8 cellular contexts compared by ENCODE assay signal in the genomic region with DNA sequence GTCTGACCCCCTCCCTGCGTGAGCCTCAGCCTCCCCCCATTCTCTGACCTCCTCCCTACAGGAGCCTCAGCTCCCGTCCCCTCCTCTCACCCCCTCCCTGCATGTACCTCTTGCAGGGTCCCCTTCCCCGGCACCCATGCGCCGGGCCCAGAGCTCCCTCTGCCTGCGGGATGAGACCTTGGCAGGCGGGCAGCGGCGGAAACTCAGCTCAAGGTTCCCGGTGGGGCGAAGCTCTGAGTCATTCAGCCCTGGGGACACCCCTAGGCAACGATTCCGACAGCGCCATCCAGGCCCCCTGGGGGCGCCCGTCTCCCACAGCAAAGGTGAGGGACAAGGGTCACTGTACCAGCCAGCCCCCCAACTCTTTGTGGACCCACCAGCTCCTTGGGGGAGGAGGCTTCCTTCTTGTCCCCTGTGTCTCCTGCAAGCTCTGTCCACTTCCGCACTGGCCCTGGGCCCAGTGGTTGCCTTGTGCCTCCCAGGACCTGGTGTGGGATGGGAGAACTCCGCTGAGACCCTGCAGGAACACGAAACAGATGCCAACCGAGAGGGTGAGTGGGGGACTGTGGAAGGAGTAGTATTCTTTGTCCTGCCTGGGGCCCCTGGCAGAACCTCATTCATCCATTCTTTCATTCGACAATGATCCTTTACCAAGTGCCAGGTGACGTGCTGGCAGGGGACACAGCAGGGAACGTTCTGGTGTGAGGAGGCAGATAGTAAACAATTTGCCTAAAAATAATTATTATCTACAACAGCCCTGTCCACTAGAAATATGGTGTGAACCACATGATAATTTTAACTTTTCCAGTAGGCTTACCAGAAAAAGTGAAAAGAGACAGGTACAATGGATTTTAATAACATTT. TPM values are rescaled to one million over a fixed set of nuclear protein-coding genes. Genes with fewer than 3 reads are reported as not detected.
DNase-seq lines count a peak whose midpoint lies in the region; ATAC-seq, FAIRE-seq and TF ChIP-seq lines count a peak whose summit lies in the region.

No MANE protein-coding gene starts in this region.

- WGBS in heart left ventricle, 4 donors, result 9 to 13% (median 9%) methylated on average over 9 to 23 of the region's 23 CpGs

- no peaks in the 10 kb centered on the region for H3K27me3 Mint-ChIP-seq in CD14-positive monocyte (ENCODE audit: low read depth in 3 of 3)
- H3K27me3 Mint-ChIP-seq in progenitor cell of endocrine pancreas, result peaks cover 3% of the 10 kb centered on the region

- peaks cover 3 to 43% (median 30%) of the 10 kb centered on the region in 12 donors for H3K4me1 ChIP-seq in heart left ventricle

- no peaks in the 10 kb centered on the region for H3K9me3 ChIP-seq in heart left ventricle

- peaks cover 0 to 5% (median 0%) of the 10 kb centered on the region in 9 donors for H3K36me3 ChIP-seq in heart left ventricle

- DNase-seq in CD14-positive monocyte (ENCODE audit: low spot score), result peak; percentile 83
- DNase-seq in H54 (ENCODE audit: insufficient read length, low spot score), result peak; percentile 94
- DNase-seq in NCI-H69 (lab: John Stamatoyannopoulos, UW), result peak; percentile 94
- DNase-seq in amniotic epithelial cell (ENCODE audit: low read depth), result peak; percentile 67
- peak; percentile 81 to 91 (median 88) for DNase-seq in heart left ventricle
- peak; percentile 58 for DNase-seq in progenitor cell of endocrine pancreas (ENCODE audit: low spot score, unreplicated experiment)

- H3K9me3 Mint-ChIP-seq in CD14-positive monocyte (no peaks in the 10 kb centered on the region), progenitor cell of endocrine pancreas (ENCODE audit: low read depth) (no peaks in the 10 kb centered on the region)

- no peaks in the 10 kb centered on the region for H3K27me3 ChIP-seq in heart left ventricle

- no peak for FAIRE-seq in H54 (lab: Jason Lieb, UNC)

- H3K27ac Mint-ChIP-seq in CD14-positive monocyte, result peak overlapping the region in 5 of 7 donors; percentile 15 to 71 (median 41)
- H3K27ac Mint-ChIP-seq in progenitor cell of endocrine pancreas, result no peak overlapping the region

- TF ChIP-seq POLR2A in H54 (IDR thresholded peaks at IDR 0.05; ENCODE audit: low read depth, low read length), result no peak
- TF ChIP-seq POLR2A in heart left ventricle (IDR thresholded peaks at IDR 0.05), result peak in 1 of 2 donors; percentile 32

- intact Hi-C loops in CD14-positive monocyte (cut with micrococcal nuclease) (loop anchor here (5.0 kb wide), 1 partner anchor 38 kb away; a partner anchor contains a TSS), heart left ventricle (cut with DNase I) (loop anchor here in 6 of 10 donors (1.0 to 10.0 kb wide), 5 partner anchors 37 to 299 kb away; a partner anchor contains a TSS)

- H3K4me1 Mint-ChIP-seq in CD14-positive monocyte (peaks cover 34% of the 10 kb centered on the region), progenitor cell of endocrine pancreas (ENCODE audit: low read depth) (peaks cover 5% of the 10 kb centered on the region)

- peak overlapping the region in 1 of 2 donors; percentile 71 for H3K4me3 Mint-ChIP-seq in CD14-positive monocyte
- no peak overlapping the region for H3K4me3 Mint-ChIP-seq in progenitor cell of endocrine pancreas (ENCODE audit: low read depth)

- peak overlapping the region in 9 of 12 donors; percentile 34 to 50 (median 44) for H3K4me3 ChIP-seq in heart left ventricle

- peak overlapping the region in 11 of 12 donors; percentile 21 to 79 (median 62) for H3K27ac ChIP-seq in heart left ventricle

- ATAC-seq in heart left ventricle (peak; percentile 56 to 82 (median 70)), GM19351 (IDR thresholded peaks at IDR 0.05; ENCODE audit: unreplicated experiment) (no peak), HG03196 (IDR thresholded peaks at IDR 0.05; ENCODE audit: unreplicated experiment) (no peak)

- TF ChIP-seq CTCF in CD14-positive monocyte (IDR thresholded peaks at IDR 0.05) (peak; percentile 63), heart left ventricle (IDR thresholded peaks at IDR 0.05) (peak; percentile 53 to 83 (median 65)), progenitor cell of endocrine pancreas (IDR thresholded peaks at IDR 0.05; ENCODE audit: unreplicated experiment) (peak; percentile 58)

- peaks cover 26 to 59% of the 10 kb centered on the region in 2 donors for H3K36me3 Mint-ChIP-seq in CD14-positive monocyte
- H3K36me3 Mint-ChIP-seq in progenitor cell of endocrine pancreas (ENCODE audit: insufficient read depth), result no peaks in the 10 kb centered on the region

RNA-seq across cellular contexts. Expression of a gene that starts 3.7 kb away (rescaled TPM):
- polyA plus RNA-seq in CD14-positive monocyte (10 to 100 TPM; 16.2 to 24.5 TPM), heart left ventricle (10 to 100 TPM; 15.0 to 30.4 TPM)
- total RNA-seq in heart left ventricle (10 to 100 TPM; 12.8 to 32.5 (median 18.3) TPM), progenitor cell of endocrine pancreas (18.6 and 18.7 TPM in 2 replicates)

RNA-seq across cellular contexts. Expression of a gene that starts 15.3 kb away (rescaled TPM):
- polyA plus RNA-seq in CD14-positive monocyte (10 to 100 TPM in 1 of 2 donors, 1 to 10 TPM in 1; 8.2 to 18.9 TPM), heart left ventricle (10 to 100 TPM in 1 of 2 donors, 1 to 10 TPM in 1; 8.1 to 24.0 TPM)
- total RNA-seq in heart left ventricle (10 to 100 TPM in 1 of 9 donors, 1 to 10 TPM in 8; 4.1 to 16.2 (median 7.3) TPM), progenitor cell of endocrine pancreas (4.3 and 6.2 TPM in 2 replicates)

RNA-seq across cellular contexts. Expression of a gene that starts 37.4 kb away (rescaled TPM):
- polyA plus RNA-seq in CD14-positive monocyte, result 100 to 1,000 TPM; 286 to 318 TPM
- 100 to 1,000 TPM; 220 to 561 (median 290) TPM for total RNA-seq in heart left ventricle
- 100 to 1,000 TPM; 385 to 882 TPM for polyA plus RNA-seq in heart left ventricle
- 157 and 171 TPM in 2 replicates for total RNA-seq in progenitor cell of endocrine pancreas

RNA-seq across cellular contexts. Expression of a gene that starts 38.0 kb away (rescaled TPM):
- 100 to 1,000 TPM; 254 to 298 TPM for polyA plus RNA-seq in CD14-positive monocyte
- 100 to 1,000 TPM in 4 of 9 donors, 10 to 100 TPM in 5; 80.0 to 169 (median 95.6) TPM for total RNA-seq in heart left ventricle
- 100 to 1,000 TPM; 172 to 186 TPM for polyA plus RNA-seq in heart left ventricle
- 137 and 149 TPM in 2 replicates for total RNA-seq in progenitor cell of endocrine pancreas

RNA-seq across cellular contexts. Expression of a gene that starts 50.0 kb away (rescaled TPM):
- 10 to 100 TPM; 15.3 to 18.3 TPM for polyA plus RNA-seq in CD14-positive monocyte
- total RNA-seq in heart left ventricle, result 100 to 1,000 TPM in 8 of 9 donors, 10 to 100 TPM in 1; 94.0 to 291 (median 145) TPM
- 100 to 1,000 TPM; 217 to 260 TPM for polyA plus RNA-seq in heart left ventricle
- 28.1 and 31.4 TPM in 2 replicates for total RNA-seq in progenitor cell of endocrine pancreas

Comparison
In these comparisons a context has a peak if more than half of its experiments do, and no peak if none do; other contexts are left out.
1. ATAC-seq: peak in heart left ventricle (4 of 4); none in GM19351 (single experiment) and HG03196 (single experiment).
2. Peak in every context shown above with its lines, with median percentiles within 50 percentile points of each other: DNase-seq and CTCF ChIP-seq.